20 cellular contexts compared by ENCODE assay signal in genomic region chr1:106912146-106912545, GRCh38.
"Had no signal": no experiment of that assay in that cellular context is flagged by ENCODE, and none has a peak within 500 bp of the region (broad histone marks: within the 10 kb centered on the region; RNA-seq: fewer than 3 reads in every experiment).

No MANE protein-coding gene starts in this region.

- DNase-seq: activated CD4-positive, alpha-beta T cell treated with anti-CD3 and anti-CD28 coated beads for 1 hour; activated CD8-positive, alpha-beta memory T cell treated with anti-CD3 and anti-CD28 coated beads for 24 hours; activated CD8-positive, alpha-beta memory T cell treated with anti-CD3 and anti-CD28 coated beads, Interleukin-2, amount 50 U/mL, for 4 hours; activated naive CD4-positive, alpha-beta T cell treated with anti-CD3 and anti-CD28 coated beads for 36 hours; activated naive CD8-positive, alpha-beta T cell treated with anti-CD3 and anti-CD28 coated beads, Interleukin-2, amount 10 ng/mL, durations not matched to agents 7 days and 5 days; activated T-cell treated with anti-CD3 and anti-CD28 coated beads, Interleukin-2, amount 50 U/mL, for 24 hours; amygdala; body of pancreas; effector CD4-positive, alpha-beta T cell; immature natural killer cell; left ventricle myocardium superior; mammary epithelial cell; midbrain; natural killer cell; retina; stimulated activated CD4-positive, alpha-beta T cell treated with anti-CD3 and anti-CD28 coated beads, Interleukin-2, amount 100 ng/mL, for 48 hours; stimulated activated naive CD4-positive, alpha-beta T cell; T-cell; testis; WERI-Rb-1 had no signal

- ATAC-seq: body of pancreas, left ventricle myocardium superior, natural killer cell, T-cell had no signal
